In the genomic region with DNA sequence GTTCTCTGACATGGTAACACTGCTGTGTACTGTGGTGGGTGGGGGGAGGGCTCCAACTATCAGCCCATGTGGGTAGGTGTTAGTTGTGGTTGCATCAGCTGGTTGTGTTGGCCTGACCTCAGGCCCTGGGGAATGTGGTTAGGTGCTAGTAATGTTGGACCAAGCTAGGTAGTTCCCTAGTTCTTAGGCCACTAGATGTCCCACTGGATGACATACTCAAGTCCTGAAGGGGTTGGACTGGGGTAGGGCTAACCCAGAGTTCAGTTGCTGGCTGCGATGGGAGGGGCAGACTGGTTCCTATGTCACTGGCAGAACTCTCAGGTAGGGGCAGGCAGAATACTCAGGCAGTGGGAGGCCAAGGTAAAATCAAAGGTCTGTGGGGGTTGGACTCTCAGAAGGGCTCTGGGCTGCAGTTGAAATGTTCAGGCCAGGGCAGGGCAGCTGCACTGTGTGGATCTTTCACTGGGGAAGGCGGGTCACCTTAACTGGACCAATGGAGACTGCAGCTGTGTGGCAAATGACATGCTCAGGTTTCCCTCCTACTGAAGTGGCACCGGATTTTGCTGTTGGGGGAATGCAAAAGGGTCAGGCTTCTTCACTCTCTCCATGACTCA, we compare ENCODE assay signal across 23 cellular contexts.
"Had no signal": no experiment of that assay in that cellular context is flagged by ENCODE, and none has a peak within 500 bp of the region (broad histone marks: within the 10 kb centered on the region; RNA-seq: fewer than 3 reads in every experiment).

No MANE protein-coding gene starts in this region.

- H3K4me1 Mint-ChIP-seq: activated naive CD4-positive, alpha-beta T cell treated with anti-CD3 and anti-CD28 coated beads, Interleukin-2, amount 50 U/mL, for 24 hours; brain had no signal

- H3K27me3 ChIP-seq: ascending aorta, cardiac muscle cell, MG63 had no signal

- H3K27ac ChIP-seq: ascending aorta, cardiac muscle cell had no signal

- H3K4me3 ChIP-seq: ascending aorta, cardiac muscle cell, MG63 had no signal

- FAIRE-seq: RCC 7860 had no signal

- H3K9me3 ChIP-seq: MG63 had no signal

- H3K27me3 Mint-ChIP-seq: activated naive CD4-positive, alpha-beta T cell treated with anti-CD3 and anti-CD28 coated beads, Interleukin-2, amount 50 U/mL, for 24 hours; activated T-cell treated with anti-CD3 and anti-CD28 coated beads, Interleukin-2, amount 50 U/mL, for 24 hours had no signal

- H3K27ac Mint-ChIP-seq: activated CD8-positive, alpha-beta T cell treated with anti-CD3 and anti-CD28 coated beads, Interleukin-2, amount 10 ng/mL, durations not matched to agents 7 days and 5 days; activated naive CD4-positive, alpha-beta T cell treated with anti-CD3 and anti-CD28 coated beads, Interleukin-2, amount 50 U/mL, for 24 hours; activated T-cell treated with anti-CD3 and anti-CD28 coated beads, Interleukin-2, amount 50 U/mL, for 24 hours; activated T-helper 1 cell treated with anti-CD3 and anti-CD28 coated beads, Interleukin-12 subunit alpha, Interleukin-12 subunit beta, Interleukin-2, Interleukin-4 antibody, amounts not matched to agents 30 ng/mL and 10 ng/mL and 1 ng/mL, durations not matched to agents 14 hours and 24 hours and 36 hours; brain; T-helper 1 cell treated with Interleukin-12 subunit alpha and Interleukin-12 subunit beta and Interleukin-4 antibody, amounts not matched to agents 30 μg/mL and 1 μg/mL, for 36 hours had no signal

- DNase-seq: activated CD4-positive, alpha-beta T cell treated with anti-CD3 and anti-CD28 coated beads for 48 hours; activated CD4-positive, alpha-beta T cell treated with anti-CD3 and anti-CD28 coated beads, Interleukin-2, amount 50 U/mL, for 4 hours; activated CD4-positive, CD25-positive, alpha-beta regulatory T cell treated with anti-CD3 and anti-CD28 coated beads, Interleukin-2, amount 50 U/mL, for 72 hours; activated CD8-positive, alpha-beta T cell treated with anti-CD3 and anti-CD28 coated beads, Interleukin-2, amount 10 ng/mL, durations not matched to agents 7 days and 5 days; activated effector memory CD4-positive, alpha-beta T cell treated with Interleukin-2 at 50 U/mL for 16 hours; activated naive CD4-positive, alpha-beta T cell; activated T-cell treated with anti-CD3 and anti-CD28 coated beads, Interleukin-2, amount 50 U/mL, for 24 hours; MG63; NCI-H1105; NCI-H1436; NCI-H1694 treated with DMSO at 0.1 percent for 48 hours; NCI-H2081; NCI-H510A treated with DMSO at 0.1 percent for 48 hours; NCI-H69; PC-3; SHP77 treated with DMSO at 0.1 percent for 48 hours had no signal

- H3K4me3 Mint-ChIP-seq: activated CD8-positive, alpha-beta T cell treated with anti-CD3 and anti-CD28 coated beads, Interleukin-2, amount 10 ng/mL, durations not matched to agents 7 days and 5 days; activated naive CD4-positive, alpha-beta T cell treated with anti-CD3 and anti-CD28 coated beads, Interleukin-2, amount 50 U/mL, for 24 hours; activated T-cell treated with anti-CD3 and anti-CD28 coated beads, Interleukin-2, amount 50 U/mL, for 24 hours; activated T-helper 1 cell treated with anti-CD3 and anti-CD28 coated beads, Interleukin-12 subunit alpha, Interleukin-12 subunit beta, Interleukin-2, Interleukin-4 antibody, amounts not matched to agents 30 ng/mL and 10 ng/mL and 1 ng/mL, durations not matched to agents 14 hours and 24 hours and 36 hours; brain; T-helper 1 cell treated with Interleukin-12 subunit alpha and Interleukin-12 subunit beta and Interleukin-4 antibody, amounts not matched to agents 30 μg/mL and 1 μg/mL, for 36 hours had no signal

- H3K36me3 Mint-ChIP-seq: activated naive CD4-positive, alpha-beta T cell treated with anti-CD3 and anti-CD28 coated beads, Interleukin-2, amount 50 U/mL, for 24 hours had no signal

- ATAC-seq: activated CD8-positive, alpha-beta T cell treated with anti-CD3 and anti-CD28 coated beads, Interleukin-2, amount 10 ng/mL, durations not matched to agents 7 days and 5 days; PC-3 had no signal

- H3K4me1 ChIP-seq: ascending aorta had no signal

- H3K36me3 ChIP-seq: ascending aorta, cardiac muscle cell, MG63 had no signal
